9 cellular contexts compared by ENCODE assay signal in the genomic region with DNA sequence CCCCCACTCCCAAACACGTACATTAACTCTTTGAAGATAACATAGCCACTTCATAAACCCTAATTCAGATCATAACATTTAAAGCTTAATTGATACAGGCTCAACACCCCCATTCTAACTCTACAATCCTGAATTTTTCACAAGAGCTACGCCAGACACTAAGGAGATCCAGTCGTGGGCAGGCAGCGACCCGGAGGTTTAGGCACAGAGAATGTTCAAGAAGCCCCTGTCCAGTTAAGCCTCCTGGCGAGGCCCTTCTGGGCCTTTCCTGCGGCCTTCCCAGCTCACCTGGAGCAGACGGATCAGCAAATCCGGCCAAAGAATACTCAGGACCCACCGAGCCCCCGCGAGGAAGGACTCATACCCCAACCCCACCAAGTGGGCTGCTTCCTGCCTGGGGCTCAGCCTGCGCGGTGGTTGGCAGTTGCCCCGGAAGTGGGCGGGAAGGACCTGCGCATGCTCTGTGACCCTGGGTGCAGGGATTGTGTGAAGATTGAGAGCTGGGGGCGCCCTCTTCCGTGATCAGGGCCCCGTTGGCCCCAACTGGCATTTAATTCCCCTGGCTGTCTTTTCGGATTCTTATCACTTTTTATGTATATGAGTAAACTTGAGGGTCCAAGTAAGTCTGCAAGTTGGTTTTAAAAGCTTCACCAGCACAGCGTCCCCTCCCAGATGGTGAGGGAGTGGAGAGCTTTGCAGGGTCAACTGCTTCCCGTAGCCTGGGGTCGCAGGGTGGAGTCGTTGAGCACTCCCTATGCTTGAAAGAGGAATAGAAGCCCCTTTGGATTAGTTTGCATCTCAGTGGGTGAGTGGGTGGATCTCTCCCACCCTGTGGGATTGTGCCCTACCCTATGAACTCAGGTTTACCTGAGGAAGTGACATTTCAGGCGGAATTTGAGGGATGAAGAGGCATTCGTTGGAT. TPM values are rescaled to one million over a fixed set of nuclear protein-coding genes. Genes with fewer than 3 reads are reported as not detected.
DNase-seq lines count a peak whose midpoint lies in the region; ATAC-seq and TF ChIP-seq lines count a peak whose summit lies in the region.
"Had no signal": no experiment of that assay in that cellular context is flagged by ENCODE, and none has a peak within 500 bp of the region (broad histone marks: within the 10 kb centered on the region; RNA-seq: fewer than 3 reads in every experiment).

A gene (minus strand): TSS at position 415 of the 922 bp plus-strand sequence. CDS start 7,655 bp downstream, outside the sequence.

- peak within 1 kb of the TSS; percentile 84 for H3K4me3 Mint-ChIP-seq in CD8-positive, alpha-beta T cell
- peak within 1 kb of the TSS; percentile 88 for H3K4me3 Mint-ChIP-seq in activated naive CD8-positive, alpha-beta T cell

- intact Hi-C loops in CD8-positive, alpha-beta T cell (cut with DNase I, micrococcal nuclease) = no loop called here

- H3K36me3 Mint-ChIP-seq in CD8-positive, alpha-beta T cell = peaks cover 10% of the 10 kb centered on the region
- H3K36me3 Mint-ChIP-seq in activated naive CD8-positive, alpha-beta T cell = peaks cover 3% of the 10 kb centered on the region

- peak within 1 kb of the TSS; percentile 81 for H3K27ac Mint-ChIP-seq in CD8-positive, alpha-beta T cell
- H3K27ac Mint-ChIP-seq in activated naive CD8-positive, alpha-beta T cell = peak within 1 kb of the TSS; percentile 69

- H3K4me1 ChIP-seq in CD8-positive, alpha-beta T cell (ENCODE audit: insufficient read depth, low read length) = peaks cover 5% of the 10 kb centered on the region
- peaks cover 4% of the 10 kb centered on the region for H3K4me1 ChIP-seq in iPS-15b (ENCODE audit: control insufficient read depth, insufficient read depth, low read length)

- H3K4me3 ChIP-seq in CD8-positive, alpha-beta T cell (ENCODE audit: low read depth, low read length) = peak within 1 kb of the TSS; percentile 60
- peak within 1 kb of the TSS; percentile 90 for H3K4me3 ChIP-seq in iPS-15b (ENCODE audit: low read depth, low read length)

- no peak for TF ChIP-seq CTCF in CD8-positive, alpha-beta T cell (IDR thresholded peaks at IDR 0.05)

- peak within 1 kb of the TSS; percentile 93 for H3K9ac ChIP-seq in iPS-15b (ENCODE audit: low read depth, low read length)

- ATAC-seq in CD8-positive, alpha-beta T cell = peak; percentile 73
- ATAC-seq in GM21529 (IDR thresholded peaks at IDR 0.05; ENCODE audit: unreplicated experiment) = peak; percentile 99

- peak within 1 kb of the TSS; percentile 38 for H3K27ac ChIP-seq in CD8-positive, alpha-beta T cell (ENCODE audit: low read depth, low read length)
- H3K27ac ChIP-seq: HL-60 had no signal

- no peaks in the 10 kb centered on the region for H3K9me3 ChIP-seq in CD8-positive, alpha-beta T cell (ENCODE audit: low read length)
- no peaks in the 10 kb centered on the region for H3K9me3 ChIP-seq in iPS-15b (ENCODE audit: control insufficient read depth, insufficient read depth, low read length)

- POLR2A ChIA-PET in CD8-positive, alpha-beta T cell (lab: Charles Lee) = interaction anchor here (1.0 kb wide), 1 partner anchor 21 kb away, joined by 8 read pairs; no protein-coding TSS in a partner anchor

- peaks cover 14% of the 10 kb centered on the region for H3K27me3 Mint-ChIP-seq in CD8-positive, alpha-beta T cell (ENCODE audit: low read depth)
- no peaks in the 10 kb centered on the region for H3K27me3 Mint-ChIP-seq in activated naive CD8-positive, alpha-beta T cell

- CTCF ChIA-PET in CD8-positive, alpha-beta T cell (lab: Charles Lee) = no interaction called here

- H3K36me3 ChIP-seq in CD8-positive, alpha-beta T cell (ENCODE audit: insufficient read depth, low read length) = no peaks in the 10 kb centered on the region
- H3K36me3 ChIP-seq in iPS-15b (ENCODE audit: control insufficient read depth, insufficient read depth, low read length) = no peaks in the 10 kb centered on the region

- DNase-seq in CD8-positive, alpha-beta T cell = peak; percentile 19 to 79 (median 51)
- DNase-seq in NCI-H2171 (lab: John Stamatoyannopoulos, UW) = peak; percentile 61
- DNase-seq in stimulated activated CD4-positive, alpha-beta T cell treated with anti-CD3 and anti-CD28 coated beads, Interleukin-2, amount 100 ng/mL, for 24 hours = peak; percentile 46 to 58
- no peak for DNase-seq in DMS153 treated with DMSO at 0.1 percent for 48 hours (lab: John Stamatoyannopoulos, UW; ENCODE audit: unreplicated experiment)
- DNase-seq in DMS53 treated with DMSO at 0.1 percent for 48 hours (lab: John Stamatoyannopoulos, UW; ENCODE audit: unreplicated experiment) = no peak

- peaks cover 15% of the 10 kb centered on the region for H3K4me1 Mint-ChIP-seq in CD8-positive, alpha-beta T cell (ENCODE audit: low read depth)
- peaks cover 16% of the 10 kb centered on the region for H3K4me1 Mint-ChIP-seq in activated naive CD8-positive, alpha-beta T cell (ENCODE audit: low read depth)

- no peaks in the 10 kb centered on the region for H3K27me3 ChIP-seq in CD8-positive, alpha-beta T cell (ENCODE audit: insufficient read depth, low read length)
- no peaks in the 10 kb centered on the region for H3K27me3 ChIP-seq in iPS-15b (ENCODE audit: control insufficient read depth, insufficient read depth, low read length)

- peaks cover 2% of the 10 kb centered on the region for H3K9me3 Mint-ChIP-seq in CD8-positive, alpha-beta T cell
- no peaks in the 10 kb centered on the region for H3K9me3 Mint-ChIP-seq in activated naive CD8-positive, alpha-beta T cell (ENCODE audit: low read depth)

RNA-seq across cellular contexts. Expression of the gene that starts here (rescaled TPM):
- total RNA-seq in CD8-positive, alpha-beta T cell = under 1 TPM; 0.76 to 0.83 TPM

Comparison
In these comparisons a context has a peak if more than half of its experiments do, and no peak if none do; other contexts are left out.
1. Peak in DNase-seq, ATAC-seq, H3K4me3 ChIP-seq and H3K27ac ChIP-seq in CD8-positive, alpha-beta T cell; RNA of the gene not detected or under 1 TPM.
2. DNase-seq: peak in NCI-H2171 (single experiment) and stimulated activated CD4-positive, alpha-beta T cell treated with anti-CD3 and anti-CD28 coated beads, Interleukin-2, amount 100 ng/mL, for 24 hours (2 of 2); none in DMS153 treated with DMSO at 0.1 percent for 48 hours (single experiment) and DMS53 treated with DMSO at 0.1 percent for 48 hours (single experiment).